In the genomic region with DNA sequence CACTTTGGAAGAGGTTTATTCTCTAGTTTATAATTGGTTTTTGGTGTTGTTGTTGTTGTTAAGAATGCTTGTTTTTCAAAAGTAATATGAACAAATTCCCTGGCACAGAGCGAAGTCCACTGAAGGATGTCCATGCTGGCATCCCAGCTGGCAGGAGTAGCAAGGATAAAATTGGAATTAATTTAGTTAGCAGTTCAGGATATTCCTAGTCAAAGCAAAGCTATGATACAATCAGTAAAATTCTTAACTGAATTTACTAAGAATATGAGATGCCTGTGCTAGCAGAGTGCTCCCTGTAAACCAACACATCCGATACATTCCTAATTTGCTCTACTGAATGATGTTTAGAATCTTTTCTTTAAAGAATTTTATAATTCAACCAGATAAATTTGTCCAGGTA, we compare ENCODE assay signal across 10 cellular contexts.
"Had no signal": no experiment of that assay in that cellular context is flagged by ENCODE, and none has a peak within 500 bp of the region (broad histone marks: within the 10 kb centered on the region; RNA-seq: fewer than 3 reads in every experiment).

No MANE protein-coding gene starts in this region.

- H3K4me1 ChIP-seq: HAP-1 had no signal

- H2AFZ ChIP-seq: GM23248, GM23338 had no signal

- H3K9ac ChIP-seq: GM23248 had no signal

- FAIRE-seq: H1 had no signal

- H3K4me2 ChIP-seq: GM23338 had no signal

- H3K36me3 ChIP-seq: HAP-1 had no signal

- H3K4me1 Mint-ChIP-seq: GM23338, H9 had no signal

- H3K27ac Mint-ChIP-seq: GM23338, HFFc6 had no signal

- ATAC-seq: GM23338, HCT116 had no signal

- H3K9me3 Mint-ChIP-seq: GM23338, H9, HFFc6 had no signal

- DNase-seq: GM23248, GOT3, H7, H9, HCEC 1CT, HFFc6 had no signal

- H3K27ac ChIP-seq: GM23248 had no signal

- H3K9me3 ChIP-seq: HAP-1 had no signal

- H3K4me3 ChIP-seq: GM23248, GM23338, HAP-1 had no signal

- H3K4me3 Mint-ChIP-seq: GM23338, H9, HFFc6 had no signal
